In genomic region chr10:96984512-96985225, GRCh38 we compare ENCODE assay signal across 12 cellular contexts.
A peak's percentile ranks its signal among the peaks of the same experiment; 100 is the strongest.
DNase-seq lines count a peak whose midpoint lies in the region; ATAC-seq, FAIRE-seq and TF ChIP-seq lines count a peak whose summit lies in the region.
"Had no signal": no experiment of that assay in that cellular context is flagged by ENCODE, and none has a peak within 500 bp of the region (broad histone marks: within the 10 kb centered on the region; RNA-seq: fewer than 3 reads in every experiment).

No MANE protein-coding gene starts in this region.

- no peak overlapping the region for H3K4me3 ChIP-seq in mammary epithelial cell (replicated peaks in 1 of 3; ENCODE audit: insufficient read depth in 1 of 3, low read depth in 2 of 3, low read length in 3 of 3)
- H3K4me3 ChIP-seq in CD4-positive, alpha-beta memory T cell (ENCODE audit: low read length in 2 of 2), result no peak overlapping the region
- H3K4me3 ChIP-seq in colonic mucosa, result no peak overlapping the region
- H3K4me3 ChIP-seq: pancreas, SJSA1 had no signal

- H3K4me3 Mint-ChIP-seq in CD4-positive, alpha-beta memory T cell, result no peak overlapping the region

- DNase-seq in GM12891 (ENCODE audit: insufficient read length, low spot score) (no peak), mammary epithelial cell (no peak), pons (ENCODE audit: low spot score) (peak; percentile 28), colonic mucosa (no peak)
- DNase-seq in CD4-positive, alpha-beta memory T cell, result no peak
- no peak for DNase-seq in stimulated activated naive CD4-positive, alpha-beta T cell (lab: John Stamatoyannopoulos, UW)
- no peak for DNase-seq in activated CD8-positive, alpha-beta memory T cell treated with anti-CD3 and anti-CD28 coated beads, Interleukin-2, amount 50 U/mL, for 4 hours
- DNase-seq: activated CD8-positive, alpha-beta memory T cell treated with anti-CD3 and anti-CD28 coated beads, Interleukin-2, amount 50 U/mL, for 48 hours; cortex of kidney; pancreas had no signal

- intact Hi-C loops in mammary epithelial cell (cut with micrococcal nuclease) (loop anchor here (1.0 kb wide), 1 partner anchor 11 kb away; no protein-coding TSS in a partner anchor), colonic mucosa (cut with DNase I) (no loop called here)
- intact Hi-C loops in CD4-positive, alpha-beta memory T cell (cut with micrococcal nuclease), result no loop called here

- TF ChIP-seq POLR2A in GM12891 (IDR thresholded peaks at IDR 0.05; ENCODE audit: low read depth, low read length), result no peak

- H3K27me3 Mint-ChIP-seq in CD4-positive, alpha-beta memory T cell, result no peaks in the 10 kb centered on the region

- 96% methylated on average over 13 of the region's 14 CpGs for WGBS in mammary epithelial cell (ENCODE audit: low coverage, missing lambda C conversion rate)

- H3K4me2 ChIP-seq in mammary epithelial cell (ENCODE audit: insufficient read depth, low read depth, low read length), result no peak overlapping the region

- FAIRE-seq in GM12891 (lab: Jason Lieb, UNC), result peak; percentile 88
- FAIRE-seq: pancreas had no signal

- H3K27me3 ChIP-seq in mammary epithelial cell (ENCODE audit: insufficient read depth, low read length) (no peaks in the 10 kb centered on the region), colonic mucosa (no peaks in the 10 kb centered on the region)
- H3K27me3 ChIP-seq in CD4-positive, alpha-beta memory T cell (ENCODE audit: insufficient read depth, low read length), result no peaks in the 10 kb centered on the region
- H3K27me3 ChIP-seq: pancreas, SJSA1 had no signal

- H3K27ac ChIP-seq in mammary epithelial cell (ENCODE audit: insufficient read depth, low read depth, low read length) (no peak overlapping the region), colonic mucosa (no peak overlapping the region)
- H3K27ac ChIP-seq in CD4-positive, alpha-beta memory T cell (ENCODE audit: low read depth, low read length), result no peak overlapping the region
- H3K27ac ChIP-seq: pancreas, SJSA1 had no signal

- H3K36me3 Mint-ChIP-seq in CD4-positive, alpha-beta memory T cell, result peaks cover 15 to 16% of the 10 kb centered on the region in 2 donors

- no peaks in the 10 kb centered on the region for H3K4me1 Mint-ChIP-seq in CD4-positive, alpha-beta memory T cell

- peaks cover 0 to 2% (median 0%) of the 10 kb centered on the region in 8 donors for H3K9me3 Mint-ChIP-seq in CD4-positive, alpha-beta memory T cell

- POLR2A ChIA-PET in CD4-positive, alpha-beta memory T cell (lab: Charles Lee; ENCODE audit: partially characterized antibody), result interaction anchor here (0.6 kb wide), 1 partner anchor 152 kb away, joined by 3 read pairs; no protein-coding TSS in a partner anchor

- H3K36me3 ChIP-seq in mammary epithelial cell (ENCODE audit: insufficient read depth, low read length) (peaks cover 8% of the 10 kb centered on the region), colonic mucosa (no peaks in the 10 kb centered on the region)
- peaks cover 16% of the 10 kb centered on the region for H3K36me3 ChIP-seq in CD4-positive, alpha-beta memory T cell (ENCODE audit: insufficient read depth, low read length)

- H3K27ac Mint-ChIP-seq in CD4-positive, alpha-beta memory T cell, result no peak overlapping the region

- peak; percentile 73 for ATAC-seq in HG02943 (IDR thresholded peaks at IDR 0.05; ENCODE audit: low read depth, unreplicated experiment)
- ATAC-seq: pancreas had no signal

- H3K4me1 ChIP-seq in mammary epithelial cell (ENCODE audit: insufficient read depth, low read length) (peaks cover 3% of the 10 kb centered on the region), colonic mucosa (no peaks in the 10 kb centered on the region)
- H3K4me1 ChIP-seq in CD4-positive, alpha-beta memory T cell (ENCODE audit: insufficient read depth, low read length), result no peaks in the 10 kb centered on the region
- H3K4me1 ChIP-seq: pancreas, SJSA1 had no signal

- H3K9me3 ChIP-seq in mammary epithelial cell (replicated peaks; ENCODE audit: insufficient read depth, low read length) (no peaks in the 10 kb centered on the region), colonic mucosa (no peaks in the 10 kb centered on the region)
- no peaks in the 10 kb centered on the region for H3K9me3 ChIP-seq in CD4-positive, alpha-beta memory T cell (ENCODE audit: control insufficient read depth in 1 of 2, low read length in 2 of 2)
- H3K9me3 ChIP-seq: pancreas, SJSA1 had no signal

- H3K79me2 ChIP-seq in mammary epithelial cell (ENCODE audit: insufficient read depth, low read length), result no peaks in the 10 kb centered on the region

- BruUV-seq in mammary epithelial cell (replicated peaks; lab: Mats Ljungman, UMichigan), result TSS peak; percentile 1

- in situ Hi-C loops in mammary epithelial cell (cut with MboI; ENCODE audit: low sequenced_read_pairs in 2 of 2), result no loop called here

- H3K9ac ChIP-seq in mammary epithelial cell (ENCODE audit: insufficient read depth, low read length) (no peak overlapping the region), colonic mucosa (ENCODE audit: low read depth in 2 of 2, low read length in 2 of 2) (no peak overlapping the region)

- CTCF ChIA-PET in mammary epithelial cell (lab: Charles Lee; ENCODE audit: low non-redundant PET), result no interaction called here
- CTCF ChIA-PET in CD4-positive, alpha-beta memory T cell (lab: Charles Lee; ENCODE audit: partially characterized antibody), result interaction anchor here (1.0 to 1.1 kb wide), 2 partner anchors 10 to 53 kb away, joined by 3 to 4 read pairs; no protein-coding TSS in a partner anchor

- dilution Hi-C loops in mammary epithelial cell (cut with HindIII; ENCODE audit: low sequenced_read_pairs), result loop anchor here (5.0 kb wide), 1 partner anchor 53 kb away; no protein-coding TSS in a partner anchor

- no peak for TF ChIP-seq CTCF in mammary epithelial cell (conservative IDR thresholded peaks at IDR 0.05 in 1 of 2, IDR thresholded peaks at IDR 0.05 in 1 of 2; ENCODE audit: extremely low read depth in 1 of 2, insufficient read depth in 1 of 2, low read depth in 1 of 2, low read length in 2 of 2)
- no peak for TF ChIP-seq CTCF in colonic mucosa (IDR thresholded peaks at IDR 0.05)

- H2AFZ ChIP-seq in mammary epithelial cell (ENCODE audit: low read depth, low read length), result no peak overlapping the region

- H4K20me1 ChIP-seq in mammary epithelial cell (ENCODE audit: insufficient read depth, low read length), result no peaks in the 10 kb centered on the region

TF ChIP-seq in GM12891, 5 proteins besides CTCF, POLR2A, EP300 and RAD21:
- TF ChIP-seq PAX5 (IDR thresholded peaks at IDR 0.05; ENCODE audit: insufficient read depth, low read length, severe bottlenecking) (no peak), POLR2AphosphoS5 (IDR thresholded peaks at IDR 0.05; ENCODE audit: low read depth, low read length) (no peak), POU2F2 (IDR thresholded peaks at IDR 0.05; ENCODE audit: low read depth, low read length) (no peak), TAF1 (IDR thresholded peaks at IDR 0.05; ENCODE audit: low read depth, low read length) (no peak), SPI1 (IDR thresholded peaks at IDR 0.05; ENCODE audit: low read depth, low read length) (no peak)
